In genomic region chr11:4697583-4697982, GRCh38 we compare ENCODE assay signal across 1 cellular context.
TF ChIP-seq lines count a peak whose summit lies in the region.

Gene OR51E2 (minus strand): TSS chr11:4697853. CDS start chr11:4682711, 15,142 bp downstream.

TF ChIP-seq in GM23338, 12 proteins besides CTCF, POLR2A, EP300 and RAD21 (continued from another document):
- TF ChIP-seq ZNF114 (CRISPR knock-in tag; IDR thresholded peaks at IDR 0.05) (no peak), REST (IDR thresholded peaks at IDR 0.05; ENCODE audit: unreplicated experiment) (no peak), POLR2AphosphoS5 (IDR thresholded peaks at IDR 0.05; ENCODE audit: low read depth) (no peak)
TF ChIP-seq in GM23338: peak in this region for 0.
